ENCODE assay signal across 8 cellular contexts in the genomic region with DNA sequence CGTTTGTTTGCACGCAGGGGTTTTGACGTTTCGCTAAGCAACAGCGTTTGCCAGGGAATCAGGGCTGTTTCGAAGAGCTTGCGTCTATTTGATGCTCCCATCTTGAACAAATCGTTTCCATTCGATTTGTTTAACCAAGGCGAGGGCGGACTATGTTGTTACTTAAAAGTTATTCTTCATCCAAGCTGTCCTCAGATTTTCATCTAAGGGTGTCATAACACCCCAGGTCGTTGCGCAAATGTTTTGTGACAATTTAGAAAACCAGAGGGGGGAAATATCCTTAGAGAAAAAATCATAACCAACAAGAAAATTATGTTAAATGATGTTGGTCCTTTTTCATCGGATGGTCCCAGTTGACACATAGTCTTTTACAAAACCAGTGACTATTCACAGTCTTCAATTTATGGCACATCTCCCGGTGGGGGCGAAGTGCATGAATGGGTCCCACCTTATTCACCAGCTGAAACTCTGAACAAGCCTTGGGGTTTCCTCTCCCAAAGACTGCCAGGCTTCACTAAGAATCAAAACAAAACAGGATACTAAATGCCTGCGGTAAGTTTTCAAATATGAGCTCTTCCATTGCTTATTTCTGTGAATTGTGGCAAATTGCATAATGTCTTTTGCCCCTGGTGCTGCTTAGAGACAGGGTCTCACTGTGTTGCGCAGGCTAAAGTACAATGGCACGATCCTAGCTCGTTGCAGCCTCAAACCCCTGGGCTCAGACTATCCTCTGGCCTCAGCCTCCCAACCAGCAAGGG.
DNase-seq lines count a peak whose midpoint lies in the region; ATAC-seq, FAIRE-seq and TF ChIP-seq lines count a peak whose summit lies in the region.

No MANE protein-coding gene starts in this region.

- peak overlapping the region; percentile 88 for H3K27ac Mint-ChIP-seq in activated CD8-positive, alpha-beta memory T cell treated with anti-CD3 and anti-CD28 coated beads, Interleukin-2, amount 10 ng/mL, durations not matched to agents 7 days and 5 days

- TF ChIP-seq POLR2A in suprapubic skin (IDR thresholded peaks at IDR 0.05), result no peak

- no peaks in the 10 kb centered on the region for H3K27me3 ChIP-seq in suprapubic skin

- H3K36me3 ChIP-seq in kidney (ENCODE audit: control insufficient read depth in 1 of 2, insufficient read depth in 2 of 2, low read length in 2 of 2) (no peaks in the 10 kb centered on the region), suprapubic skin (no peaks in the 10 kb centered on the region)

- FAIRE-seq in kidney (lab: Jason Lieb, UNC), result no peak

- no peak for TF ChIP-seq EP300 in suprapubic skin (IDR thresholded peaks at IDR 0.05)

- H3K9ac ChIP-seq in kidney (ENCODE audit: low read length in 2 of 2), result peak overlapping the region; percentile 52 to 86

- intact Hi-C loops in kidney (cut with DNase I), result loop anchor here (10.0 kb wide), 1 partner anchor 84 kb away; no protein-coding TSS in a partner anchor

- peak overlapping the region; percentile 89 for H3K4me3 Mint-ChIP-seq in activated CD8-positive, alpha-beta memory T cell treated with anti-CD3 and anti-CD28 coated beads, Interleukin-2, amount 10 ng/mL, durations not matched to agents 7 days and 5 days

- CTCF ChIA-PET in activated CD8-positive, alpha-beta memory T cell treated with anti-CD3 and anti-CD28 coated beads, Interleukin-2, amount 10 ng/mL, durations not matched to agents 7 days and 5 days (lab: Charles Lee), result interaction anchor here (0.6 to 5.8 kb wide), 14 partner anchors 23 to 498 kb away, joined by 3 to 77 read pairs (median 8); a partner anchor contains a TSS

- H3K9me3 Mint-ChIP-seq in activated CD8-positive, alpha-beta memory T cell treated with anti-CD3 and anti-CD28 coated beads, Interleukin-2, amount 10 ng/mL, durations not matched to agents 7 days and 5 days (ENCODE audit: low read depth), result no peaks in the 10 kb centered on the region

- no peaks in the 10 kb centered on the region for H3K36me3 Mint-ChIP-seq in activated CD8-positive, alpha-beta memory T cell treated with anti-CD3 and anti-CD28 coated beads, Interleukin-2, amount 10 ng/mL, durations not matched to agents 7 days and 5 days

- H3K27me3 Mint-ChIP-seq in activated CD8-positive, alpha-beta memory T cell treated with anti-CD3 and anti-CD28 coated beads, Interleukin-2, amount 10 ng/mL, durations not matched to agents 7 days and 5 days, result peaks cover 12% of the 10 kb centered on the region

- TF ChIP-seq CTCF in kidney (IDR thresholded peaks at IDR 0.05; ENCODE audit: borderline replicate concordance, extremely low read depth, insufficient read depth), result no peak
- no peak for TF ChIP-seq CTCF in suprapubic skin (IDR thresholded peaks at IDR 0.05)
- TF ChIP-seq CTCF in GM20000 (IDR thresholded peaks at IDR 0.05; ENCODE audit: extremely low read depth, missing control alignments), result no peak

- ATAC-seq in activated CD8-positive, alpha-beta memory T cell treated with anti-CD3 and anti-CD28 coated beads, Interleukin-2, amount 10 ng/mL, durations not matched to agents 7 days and 5 days, result no peak
- no peak for ATAC-seq in GM21447 (IDR thresholded peaks at IDR 0.05; ENCODE audit: unreplicated experiment)

- 16 to 23% (median 19%) methylated on average over 20 of the region's 20 CpGs for WGBS in adipose tissue, 3 donors
- 25% methylated on average over 15 of the region's 20 CpGs for WGBS in suprapubic skin

- peak overlapping the region; percentile 73 for H3K27ac ChIP-seq in adipose tissue (ENCODE audit: low read depth, low read length)
- peak overlapping the region; percentile 91 to 94 for H3K27ac ChIP-seq in kidney (ENCODE audit: low read depth in 2 of 2, low read length in 2 of 2)
- peak overlapping the region; percentile 96 for H3K27ac ChIP-seq in suprapubic skin

- H3K4me1 ChIP-seq in kidney (ENCODE audit: control insufficient read depth in 1 of 2, insufficient read depth in 1 of 2, low read depth in 1 of 2, low read length in 2 of 2), result peaks cover 8 to 10% of the 10 kb centered on the region in 2 donors
- peaks cover 36% of the 10 kb centered on the region for H3K4me1 ChIP-seq in suprapubic skin

- H3K4me3 ChIP-seq in kidney (ENCODE audit: low read length in 2 of 2) (peak overlapping the region; percentile 59 to 82), suprapubic skin (peak overlapping the region; percentile 71)

- H3K4me1 Mint-ChIP-seq in activated CD8-positive, alpha-beta memory T cell treated with anti-CD3 and anti-CD28 coated beads, Interleukin-2, amount 10 ng/mL, durations not matched to agents 7 days and 5 days, result peaks cover 42% of the 10 kb centered on the region

- DNase-seq in activated CD8-positive, alpha-beta memory T cell treated with anti-CD3 and anti-CD28 coated beads, Interleukin-2, amount 10 ng/mL, durations not matched to agents 7 days and 5 days, result no peak
- no peak for DNase-seq in activated CD8-positive, alpha-beta memory T cell treated with anti-CD3 and anti-CD28 coated beads, Interleukin-2, amount 50 U/mL, for 48 hours
- no peak for DNase-seq in kidney
- DNase-seq in suprapubic skin (ENCODE audit: low spot score in 2 of 2), result no peak
- no peak for DNase-seq in GM20000 (ENCODE audit: low spot score)
- DNase-seq in DMS153 (lab: John Stamatoyannopoulos, UW), result no peak

- no peaks in the 10 kb centered on the region for H3K9me3 ChIP-seq in kidney (ENCODE audit: control insufficient read depth in 1 of 2, low read length in 2 of 2)
- H3K9me3 ChIP-seq in suprapubic skin, result no peaks in the 10 kb centered on the region
